ENCODE assay signal across 24 cellular contexts in the genomic region with DNA sequence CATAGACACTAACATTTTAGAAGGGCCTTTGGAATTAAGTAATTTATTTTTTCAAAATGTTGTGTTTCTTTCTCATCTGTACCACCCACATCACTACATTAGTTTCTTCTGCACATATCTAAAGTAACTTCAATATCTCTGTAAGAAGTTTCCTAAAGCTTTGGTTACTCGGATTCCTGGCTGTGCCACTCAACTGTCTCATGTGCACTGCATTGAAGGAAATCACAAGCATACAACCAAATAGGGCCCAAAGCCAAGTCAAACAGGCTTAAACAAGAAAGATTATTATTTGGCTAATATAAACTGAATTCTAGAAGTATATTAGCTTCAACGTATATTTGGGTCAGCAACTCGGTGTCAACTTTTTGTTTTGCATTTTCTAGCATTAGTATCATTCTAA.
"Had no signal": no experiment of that assay in that cellular context is flagged by ENCODE, and none has a peak within 500 bp of the region (broad histone marks: within the 10 kb centered on the region; RNA-seq: fewer than 3 reads in every experiment).

No MANE protein-coding gene starts in this region.

- H3K36me3 Mint-ChIP-seq: stimulated activated memory B cell treated with anti-CD40 and anti-IgM and Interleukin-4, amounts not matched to agents 10 μg/mL and 1 μg/mL and 100 μg/mL, for 72 hours had no signal

- H3K4me1 ChIP-seq: heart right ventricle, pancreas, right lobe of liver, spleen, transverse colon had no signal

- DNase-seq: cerebellar nuclear complex; dermis blood vessel endothelial cell; heart right ventricle; hypothalamus; kidney glomerular epithelial cell; mammary epithelial cell; natural killer cell; occipital lobe; pancreas; right lobe of liver; spleen; stimulated activated CD4-positive, alpha-beta T cell treated with anti-CD3 and anti-CD28 coated beads, Interleukin-15, amount 100 ng/mL, for 24 hours; stimulated activated CD4-positive, alpha-beta T cell treated with anti-CD3 and anti-CD28 coated beads, Interleukin-1b, Interleukin-23, amount 100 ng/mL, for 48 hours; stimulated activated CD4-positive, alpha-beta T cell treated with anti-CD3 and anti-CD28 coated beads, Interleukin-4, amount 100 ng/mL, for 24 hours; stomach; substantia nigra; transverse colon had no signal

- H3K27me3 Mint-ChIP-seq: progenitor cell of endocrine pancreas; stimulated activated memory B cell treated with anti-CD40 and anti-IgM and Interleukin-4, amounts not matched to agents 10 μg/mL and 1 μg/mL and 100 μg/mL, for 72 hours had no signal

- H3K4me3 Mint-ChIP-seq: natural killer cell; stimulated activated memory B cell treated with anti-CD40 and anti-IgM and Interleukin-4, amounts not matched to agents 10 μg/mL and 1 μg/mL and 100 μg/mL, for 72 hours had no signal

- FAIRE-seq: colon, frontal cortex, islet of Langerhans, pancreas, urothelium cell line had no signal

- H3K27ac Mint-ChIP-seq: natural killer cell; stimulated activated memory B cell treated with anti-CD40 and anti-IgM and Interleukin-4, amounts not matched to agents 10 μg/mL and 1 μg/mL and 100 μg/mL, for 72 hours had no signal

- H3K4me3 ChIP-seq: heart right ventricle, pancreas, right lobe of liver, spleen, stomach, thoracic aorta, transverse colon had no signal

- H3K36me3 ChIP-seq: heart right ventricle, pancreas, right lobe of liver, spleen, stomach, thoracic aorta, transverse colon had no signal

- H3K9me3 ChIP-seq: pancreas, right lobe of liver, stomach, thoracic aorta, transverse colon had no signal

- H3K27ac ChIP-seq: heart right ventricle, pancreas, right lobe of liver, spleen, stomach, thoracic aorta, transverse colon had no signal

- H3K27me3 ChIP-seq: heart right ventricle, pancreas, right lobe of liver, spleen, stomach, transverse colon had no signal

- H3K4me1 Mint-ChIP-seq: natural killer cell; stimulated activated memory B cell treated with anti-CD40 and anti-IgM and Interleukin-4, amounts not matched to agents 10 μg/mL and 1 μg/mL and 100 μg/mL, for 72 hours had no signal
